In genomic region chr20:22887796-22888195, GRCh38 we compare ENCODE assay signal across 37 cellular contexts.
"Had no signal": no experiment of that assay in that cellular context is flagged by ENCODE, and none has a peak within 500 bp of the region (broad histone marks: within the 10 kb centered on the region; RNA-seq: fewer than 3 reads in every experiment).

No MANE protein-coding gene starts in this region.

- H3K27ac Mint-ChIP-seq: activated naive CD4-positive, alpha-beta T cell treated with anti-CD3 and anti-CD28 coated beads for 36 hours; activated naive CD4-positive, alpha-beta T cell treated with anti-CD3 and anti-CD28 coated beads, Interleukin-2, amount 10 ng/mL, durations not matched to agents 7 days and 5 days; activated naive CD4-positive, alpha-beta T cell treated with anti-CD3 and anti-CD28 coated beads, Interleukin-2, amount 50 U/mL, for 24 hours; activated naive CD4-positive, alpha-beta T cell treated with anti-CD3 and anti-CD28 coated beads, Interleukin-2, amount 50 U/mL, for 72 hours; activated naive CD8-positive, alpha-beta T cell; activated naive CD8-positive, alpha-beta T cell treated with anti-CD3 and anti-CD28 coated beads for 36 hours; activated naive CD8-positive, alpha-beta T cell treated with anti-CD3 and anti-CD28 coated beads, Interleukin-2, amount 10 ng/mL, durations not matched to agents 7 days and 5 days; activated naive CD8-positive, alpha-beta T cell treated with anti-CD3 and anti-CD28 coated beads, Interleukin-2, amount 50 U/mL, for 24 hours; activated T-cell treated with anti-CD3 and anti-CD28 coated beads, Interleukin-2, amount 50 U/mL, for 24 hours; activated T-cell treated with anti-CD3 and anti-CD28 coated beads, Interleukin-2, amount 50 U/mL, for 72 hours; activated T-helper 1 cell treated with anti-CD3 and anti-CD28 coated beads, Interleukin-12 subunit alpha, Interleukin-12 subunit beta, Interleukin-2, Interleukin-4 antibody, amounts not matched to agents 30 ng/mL and 10 ng/mL and 1 ng/mL, durations not matched to agents 14 hours and 24 hours and 36 hours; activated T-helper 17 cell treated with anti-CD3 and anti-CD28 coated beads, Interleukin-2, amount 50 U/mL, for 72 hours; activated T-helper 2 cell treated with anti-CD3 and anti-CD28 coated beads, Interferon-gamma antibody, Interleukin-2, Interleukin-4, amounts not matched to agents 10 μg/mL and 5 μg/mL and 100 μg/mL, durations not matched to agents 14 hours and 24 hours and 36 hours; brain had no signal

- H3K27me3 Mint-ChIP-seq: activated naive CD4-positive, alpha-beta T cell treated with anti-CD3 and anti-CD28 coated beads, Interleukin-2, amount 10 ng/mL, durations not matched to agents 7 days and 5 days; activated naive CD8-positive, alpha-beta T cell treated with anti-CD3 and anti-CD28 coated beads, Interleukin-2, amount 10 ng/mL, durations not matched to agents 7 days and 5 days; central memory CD8-positive, alpha-beta T cell had no signal

- H3K4me3 Mint-ChIP-seq: activated naive CD4-positive, alpha-beta T cell treated with anti-CD3 and anti-CD28 coated beads for 36 hours; activated naive CD4-positive, alpha-beta T cell treated with anti-CD3 and anti-CD28 coated beads, Interleukin-2, amount 10 ng/mL, durations not matched to agents 7 days and 5 days; activated naive CD4-positive, alpha-beta T cell treated with anti-CD3 and anti-CD28 coated beads, Interleukin-2, amount 50 U/mL, for 24 hours; activated naive CD8-positive, alpha-beta T cell; activated naive CD8-positive, alpha-beta T cell treated with anti-CD3 and anti-CD28 coated beads for 36 hours; activated naive CD8-positive, alpha-beta T cell treated with anti-CD3 and anti-CD28 coated beads, Interleukin-2, amount 10 ng/mL, durations not matched to agents 7 days and 5 days; activated naive CD8-positive, alpha-beta T cell treated with anti-CD3 and anti-CD28 coated beads, Interleukin-2, amount 50 U/mL, for 24 hours; activated T-cell treated with anti-CD3 and anti-CD28 coated beads, Interleukin-2, amount 50 U/mL, for 24 hours; activated T-cell treated with anti-CD3 and anti-CD28 coated beads, Interleukin-2, amount 50 U/mL, for 4 hours; activated T-cell treated with anti-CD3 and anti-CD28 coated beads, Interleukin-2, amount 50 U/mL, for 72 hours; activated T-helper 1 cell treated with anti-CD3 and anti-CD28 coated beads, Interleukin-12 subunit alpha, Interleukin-12 subunit beta, Interleukin-2, Interleukin-4 antibody, amounts not matched to agents 30 ng/mL and 10 ng/mL and 1 ng/mL, durations not matched to agents 14 hours and 24 hours and 36 hours; activated T-helper 17 cell treated with anti-CD3 and anti-CD28 coated beads, Interleukin-2, amount 50 U/mL, for 72 hours; brain; central memory CD8-positive, alpha-beta T cell had no signal

- H3K27ac ChIP-seq: adrenal gland, ascending aorta, body of pancreas, brain microvascular endothelial cell, breast epithelium, cardiac muscle cell had no signal

- H3K36me3 ChIP-seq: adrenal gland, ascending aorta, brain microvascular endothelial cell, breast epithelium, cardiac muscle cell had no signal

- H3K9me3 Mint-ChIP-seq: activated naive CD4-positive, alpha-beta T cell treated with anti-CD3 and anti-CD28 coated beads, Interleukin-2, amount 50 U/mL, for 24 hours; activated naive CD8-positive, alpha-beta T cell treated with anti-CD3 and anti-CD28 coated beads, Interleukin-2, amount 50 U/mL, for 24 hours had no signal

- H3K4me1 Mint-ChIP-seq: activated naive CD4-positive, alpha-beta T cell treated with anti-CD3 and anti-CD28 coated beads, Interleukin-2, amount 10 ng/mL, durations not matched to agents 7 days and 5 days; activated naive CD4-positive, alpha-beta T cell treated with anti-CD3 and anti-CD28 coated beads, Interleukin-2, amount 50 U/mL, for 24 hours; activated naive CD8-positive, alpha-beta T cell treated with anti-CD3 and anti-CD28 coated beads for 36 hours; activated naive CD8-positive, alpha-beta T cell treated with anti-CD3 and anti-CD28 coated beads, Interleukin-2, amount 10 ng/mL, durations not matched to agents 7 days and 5 days; activated naive CD8-positive, alpha-beta T cell treated with anti-CD3 and anti-CD28 coated beads, Interleukin-2, amount 50 U/mL, for 24 hours; activated T-helper 17 cell treated with anti-CD3 and anti-CD28 coated beads, Interleukin-2, amount 50 U/mL, for 72 hours; brain; central memory CD8-positive, alpha-beta T cell had no signal

- H3K9me3 ChIP-seq: adrenal gland, body of pancreas had no signal

- ATAC-seq: activated naive CD4-positive, alpha-beta T cell treated with anti-CD3 and anti-CD28 coated beads, Interleukin-2, amount 50 U/mL, for 72 hours; activated naive CD8-positive, alpha-beta T cell treated with anti-CD3 and anti-CD28 coated beads, Interleukin-2, amount 50 U/mL, for 24 hours; activated T-cell treated with anti-CD3 and anti-CD28 coated beads, Interleukin-2, amount 50 U/mL, for 4 hours; activated T-cell treated with anti-CD3 and anti-CD28 coated beads, Interleukin-2, amount 50 U/mL, for 72 hours; activated T-helper 17 cell treated with anti-CD3 and anti-CD28 coated beads, Interleukin-2, amount 50 U/mL, for 72 hours; body of pancreas had no signal

- H3K4me1 ChIP-seq: adrenal gland, ascending aorta, body of pancreas, breast epithelium had no signal

- DNase-seq: activated effector memory CD4-positive, alpha-beta T cell treated with anti-CD3 and anti-CD28 coated beads, Interleukin-2, amount 50 U/mL, for 16 hours; activated effector memory CD4-positive, alpha-beta T cell treated with Interleukin-2 at 50 U/mL for 16 hours; activated gamma-delta T cell; activated naive CD4-positive, alpha-beta T cell; activated naive CD4-positive, alpha-beta T cell treated with anti-CD3 and anti-CD28 coated beads for 36 hours; activated naive CD4-positive, alpha-beta T cell treated with anti-CD3 and anti-CD28 coated beads, Interleukin-2, amount 10 ng/mL, durations not matched to agents 7 days and 5 days; activated naive CD4-positive, alpha-beta T cell treated with anti-CD3 and anti-CD28 coated beads, Interleukin-2, amount 50 U/mL, for 16 hours; activated naive CD4-positive, alpha-beta T cell treated with Interleukin-2 at 50 U/mL for 16 hours; activated naive CD8-positive, alpha-beta T cell treated with anti-CD3 and anti-CD28 coated beads for 36 hours; activated naive CD8-positive, alpha-beta T cell treated with anti-CD3 and anti-CD28 coated beads, Interleukin-2, amount 10 ng/mL, durations not matched to agents 7 days and 5 days; activated naive CD8-positive, alpha-beta T cell treated with anti-CD3 and anti-CD28 coated beads, Interleukin-2, amount 50 U/mL, for 24 hours; activated T-cell treated with anti-CD3 and anti-CD28 coated beads, Interleukin-2, amount 50 U/mL, for 1 hour; activated T-cell treated with anti-CD3 and anti-CD28 coated beads, Interleukin-2, amount 50 U/mL, for 24 hours; activated T-cell treated with anti-CD3 and anti-CD28 coated beads, Interleukin-2, amount 50 U/mL, for 4 hours; activated T-cell treated with anti-CD3 and anti-CD28 coated beads, Interleukin-2, amount 50 U/mL, for 48 hours; activated T-cell treated with anti-CD3 and anti-CD28 coated beads, Interleukin-2, amount 50 U/mL, for 72 hours; adrenal gland; amniotic stem cell; amygdala; anterior cingulate cortex; aorta; body of pancreas; brain microvascular endothelial cell; caudate nucleus; central memory CD4-positive, alpha-beta T cell; cerebellar nuclear complex had no signal

- H3K4me3 ChIP-seq: adrenal gland, ascending aorta, body of pancreas, breast epithelium, cardiac muscle cell had no signal

- H3K36me3 Mint-ChIP-seq: activated naive CD4-positive, alpha-beta T cell treated with anti-CD3 and anti-CD28 coated beads, Interleukin-2, amount 10 ng/mL, durations not matched to agents 7 days and 5 days; activated naive CD4-positive, alpha-beta T cell treated with anti-CD3 and anti-CD28 coated beads, Interleukin-2, amount 50 U/mL, for 24 hours; activated naive CD8-positive, alpha-beta T cell; activated naive CD8-positive, alpha-beta T cell treated with anti-CD3 and anti-CD28 coated beads for 36 hours; activated naive CD8-positive, alpha-beta T cell treated with anti-CD3 and anti-CD28 coated beads, Interleukin-2, amount 10 ng/mL, durations not matched to agents 7 days and 5 days; brain had no signal

- H3K27me3 ChIP-seq: adrenal gland, ascending aorta, body of pancreas, brain microvascular endothelial cell, breast epithelium, cardiac muscle cell had no signal
